28 cellular contexts compared by ENCODE assay signal in genomic region chr13:73748404-73748803, GRCh38.
"Had no signal": no experiment of that assay in that cellular context is flagged by ENCODE, and none has a peak within 500 bp of the region (broad histone marks: within the 10 kb centered on the region; RNA-seq: fewer than 3 reads in every experiment).

No MANE protein-coding gene starts in this region.

- H3K4me3 ChIP-seq: suprapubic skin, testis, thoracic aorta, thyroid gland, tibial artery, tibial nerve, transverse colon, upper lobe of left lung, upper lobe of right lung, uterus, vagina had no signal

- H3K27me3 ChIP-seq: suprapubic skin, testis, thyroid gland, tibial artery, tibial nerve, transverse colon, upper lobe of left lung, upper lobe of right lung, uterus, vagina had no signal

- H3K27ac ChIP-seq: suprapubic skin, testis, thoracic aorta, thyroid gland, tibial artery, tibial nerve, transverse colon, upper lobe of left lung, upper lobe of right lung, uterus, vagina had no signal

- FAIRE-seq: urothelium cell line had no signal

- H3K9me3 Mint-ChIP-seq: stimulated activated effector memory CD8-positive, alpha-beta T cell treated with anti-CD3 and anti-CD28 coated beads, Interleukin-12 subunit alpha, Interleukin-12 subunit beta, amount 100 ng/mL, for 72 hours; stimulated activated memory B cell treated with anti-CD40 and anti-IgM and Interleukin-4, amounts not matched to agents 10 μg/mL and 1 μg/mL and 100 μg/mL, for 72 hours; stimulated activated naive B cell treated with anti-CD40 and anti-IgM and Interleukin-4, amounts not matched to agents 10 μg/mL and 1 μg/mL and 100 μg/mL, for 72 hours; stimulated activated naive CD8-positive, alpha-beta T cell treated with anti-CD3 and anti-CD28 coated beads, Interleukin-15, amount 100 ng/mL, for 72 hours; stimulated activated naive CD8-positive, alpha-beta T cell treated with anti-CD3 and anti-CD28 coated beads, Interleukin-15, Interleukin-2, amounts not matched to agents 100 ng/mL and 50 ng/mL, for 24 hours; type B pancreatic cell had no signal

- H3K4me1 Mint-ChIP-seq: stimulated activated memory B cell treated with anti-CD40 and anti-IgM and Interleukin-4, amounts not matched to agents 10 μg/mL and 1 μg/mL and 100 μg/mL, for 72 hours had no signal

- H3K27ac Mint-ChIP-seq: stimulated activated effector memory CD8-positive, alpha-beta T cell treated with anti-CD3 and anti-CD28 coated beads, Interleukin-12 subunit alpha, Interleukin-12 subunit beta, amount 100 ng/mL, for 72 hours; stimulated activated memory B cell treated with anti-CD40 and anti-IgM and Interleukin-4, amounts not matched to agents 10 μg/mL and 1 μg/mL and 100 μg/mL, for 72 hours; stimulated activated naive B cell treated with anti-CD40 and anti-IgM and Interleukin-4, amounts not matched to agents 10 μg/mL and 1 μg/mL and 100 μg/mL, for 72 hours; stimulated activated naive CD8-positive, alpha-beta T cell treated with anti-CD3 and anti-CD28 coated beads, Interleukin-15, amount 100 ng/mL, for 72 hours; stimulated activated naive CD8-positive, alpha-beta T cell treated with anti-CD3 and anti-CD28 coated beads, Interleukin-15, Interleukin-2, amounts not matched to agents 100 ng/mL and 50 ng/mL, for 24 hours; type B pancreatic cell had no signal

- H3K4me3 Mint-ChIP-seq: stimulated activated effector memory CD8-positive, alpha-beta T cell treated with anti-CD3 and anti-CD28 coated beads, Interleukin-12 subunit alpha, Interleukin-12 subunit beta, amount 100 ng/mL, for 72 hours; stimulated activated memory B cell treated with anti-CD40 and anti-IgM and Interleukin-4, amounts not matched to agents 10 μg/mL and 1 μg/mL and 100 μg/mL, for 72 hours; stimulated activated naive B cell treated with anti-CD40 and anti-IgM and Interleukin-4, amounts not matched to agents 10 μg/mL and 1 μg/mL and 100 μg/mL, for 72 hours; stimulated activated naive CD8-positive, alpha-beta T cell treated with anti-CD3 and anti-CD28 coated beads, Interleukin-15, amount 100 ng/mL, for 72 hours; stimulated activated naive CD8-positive, alpha-beta T cell treated with anti-CD3 and anti-CD28 coated beads, Interleukin-15, Interleukin-2, amounts not matched to agents 100 ng/mL and 50 ng/mL, for 24 hours; type B pancreatic cell had no signal

- H3K36me3 ChIP-seq: suprapubic skin, thoracic aorta, thyroid gland, upper lobe of left lung, upper lobe of right lung, uterus, vagina had no signal

- ATAC-seq: stimulated activated effector memory CD8-positive, alpha-beta T cell treated with anti-CD3 and anti-CD28 coated beads, Interleukin-12 subunit alpha, Interleukin-12 subunit beta, amount 100 ng/mL, for 72 hours; stimulated activated memory B cell treated with anti-CD40 and anti-IgM and Interleukin-4, amounts not matched to agents 10 μg/mL and 1 μg/mL and 100 μg/mL, for 72 hours; stimulated activated naive B cell treated with anti-CD40 and anti-IgM and Interleukin-4, amounts not matched to agents 10 μg/mL and 1 μg/mL and 100 μg/mL, for 72 hours; stimulated activated naive CD8-positive, alpha-beta T cell treated with anti-CD3 and anti-CD28 coated beads, Interleukin-15, amount 100 ng/mL, for 72 hours; stimulated activated naive CD8-positive, alpha-beta T cell treated with anti-CD3 and anti-CD28 coated beads, Interleukin-15, Interleukin-2, amounts not matched to agents 100 U/mL and 50 U/mL, for 24 hours; upper lobe of right lung had no signal

- H3K9me3 ChIP-seq: suprapubic skin, testis, thoracic aorta, thyroid gland, tibial artery, transverse colon, upper lobe of right lung, uterus, vagina had no signal

- H3K4me1 ChIP-seq: suprapubic skin, testis, thyroid gland, tibial artery, tibial nerve, transverse colon, upper lobe of left lung, upper lobe of right lung, uterus, vagina had no signal

- H3K27me3 Mint-ChIP-seq: stimulated activated memory B cell treated with anti-CD40 and anti-IgM and Interleukin-4, amounts not matched to agents 10 μg/mL and 1 μg/mL and 100 μg/mL, for 72 hours; stimulated activated naive B cell treated with anti-CD40 and anti-IgM and Interleukin-4, amounts not matched to agents 10 μg/mL and 1 μg/mL and 100 μg/mL, for 72 hours; stimulated activated naive CD8-positive, alpha-beta T cell treated with anti-CD3 and anti-CD28 coated beads, Interleukin-15, amount 100 ng/mL, for 72 hours; stimulated activated naive CD8-positive, alpha-beta T cell treated with anti-CD3 and anti-CD28 coated beads, Interleukin-15, Interleukin-2, amounts not matched to agents 100 ng/mL and 50 ng/mL, for 24 hours; type B pancreatic cell had no signal

- DNase-seq: stimulated activated CD4-positive, alpha-beta T cell treated with anti-CD3 and anti-CD28 coated beads, Interleukin-2, amount 100 ng/mL, for 48 hours; stimulated activated CD4-positive, alpha-beta T cell treated with anti-CD3 and anti-CD28 coated beads, Interleukin-4, amount 100 ng/mL, for 1 hour; stimulated activated CD4-positive, alpha-beta T cell treated with anti-CD3 and anti-CD28 coated beads, Interleukin-4, amount 100 ng/mL, for 24 hours; stimulated activated CD4-positive, alpha-beta T cell treated with anti-CD3 and anti-CD28 coated beads, Interleukin-4, amount 100 ng/mL, for 4 hours; stimulated activated CD8-positive, alpha-beta memory T cell treated with anti-CD3 and anti-CD28 coated beads, Interleukin-4, amount 100 ng/mL, for 48 hours; stimulated activated naive B cell treated with anti-CD40 and anti-IgM and Interleukin-4, amounts not matched to agents 10 μg/mL and 1 μg/mL and 100 μg/mL, for 72 hours; stimulated activated naive CD4-positive, alpha-beta T cell; stimulated activated naive CD4-positive, alpha-beta T cell treated with Interleukin-2 at 50 U/mL for 16 hours; stimulated activated naive CD8-positive, alpha-beta T cell treated with anti-CD3 and anti-CD28 coated beads, Interleukin-15, amount 100 ng/mL, for 72 hours; stimulated activated naive CD8-positive, alpha-beta T cell treated with anti-CD3 and anti-CD28 coated beads, Interleukin-15, Interleukin-2, amounts not matched to agents 100 U/mL and 50 U/mL, for 24 hours; substantia nigra; testis; thyroid gland; tibial artery; transverse colon; trophoblast cell; upper lobe of left lung; upper lobe of right lung; uterus had no signal
